1 cellular context compared by ENCODE assay signal in genomic region chr11:130002846-130003716, GRCh38.
A peak's percentile ranks its signal among the peaks of the same experiment; 100 is the strongest.
TF ChIP-seq lines count a peak whose summit lies in the region.

No MANE protein-coding gene starts in this region.

TF ChIP-seq in HepG2, 621 proteins besides CTCF, POLR2A, EP300 and RAD21 (continued from another document and continues in another):
- TF ChIP-seq UBTF (CRISPR knock-in tag; IDR thresholded peaks at IDR 0.05) (peak; percentile 82), KDM1A (CRISPR knock-in tag; IDR thresholded peaks at IDR 0.05) (no peak), ZNF234 (CRISPR knock-in tag; conservative IDR thresholded peaks at IDR 0.05) (peak; percentile 63; the same call in 1 of the 2 replicates), BRD4 (CRISPR knock-in tag; IDR thresholded peaks at IDR 0.05) (peak; percentile 89), ATF1 (CRISPR knock-in tag; IDR thresholded peaks at IDR 0.05) (peak; percentile 84), MIER2 (CRISPR knock-in tag; IDR thresholded peaks at IDR 0.05) (no peak), ZC3H13 (CRISPR knock-in tag; IDR thresholded peaks at IDR 0.05) (peak; percentile 32; the same call in 1 of the 2 replicates), HMG20B (CRISPR knock-in tag; conservative IDR thresholded peaks at IDR 0.05) (0 out of 2 replicates have a peak, but pooled peaks have one; percentile 23), PHF21A (CRISPR knock-in tag; IDR thresholded peaks at IDR 0.05) (peak; percentile 71), ISL2 (CRISPR knock-in tag; IDR thresholded peaks at IDR 0.05) (peak; percentile 45; the same call in 1 of the 2 replicates), ZNF777 (CRISPR knock-in tag; IDR thresholded peaks at IDR 0.05) (peak; percentile 59; the same call in 1 of the 2 replicates), TOPORS (CRISPR knock-in tag; IDR thresholded peaks at IDR 0.05) (peak; percentile 83; the same call in 1 of the 2 replicates), ZNF839 (CRISPR knock-in tag; IDR thresholded peaks at IDR 0.05; ENCODE audit: borderline replicate concordance) (0 out of 2 replicates have a peak, but pooled peaks have one; percentile 43), AGO2 (optimal IDR thresholded peaks at IDR 0.05; ENCODE audit: low read depth, low read length) (peak; percentile 96), ZNF142 (CRISPR knock-in tag; IDR thresholded peaks at IDR 0.05) (peak; percentile 66; the same call in 1 of the 2 replicates), SPEN (CRISPR knock-in tag; IDR thresholded peaks at IDR 0.05; ENCODE audit: low read depth) (peak; percentile 83), ZNF160 (CRISPR knock-in tag; IDR thresholded peaks at IDR 0.05) (peak; percentile 57; the same call in 1 of the 2 replicates), ZNF816 (CRISPR knock-in tag; IDR thresholded peaks at IDR 0.05; ENCODE audit: borderline replicate concordance) (no peak; the same call in 1 of the 2 replicates), ZFP36L2 (CRISPR knock-in tag; IDR thresholded peaks at IDR 0.05) (no peak), SIX4 (CRISPR knock-in tag; IDR thresholded peaks at IDR 0.05) (0 out of 2 replicates have a peak, but pooled peaks have one; percentile 10), ZNF335 (CRISPR knock-in tag; IDR thresholded peaks at IDR 0.05) (peak; percentile 99), ZNF589 (CRISPR knock-in tag; conservative IDR thresholded peaks at IDR 0.05) (no peak), EEA1 (CRISPR knock-in tag; IDR thresholded peaks at IDR 0.05; ENCODE audit: borderline replicate concordance) (peak; percentile 65; the same call in 1 of the 2 replicates), SRF (IDR thresholded peaks at IDR 0.05; ENCODE audit: low read depth, low read length) (no peak), KDM3A (CRISPR knock-in tag; IDR thresholded peaks at IDR 0.05; ENCODE audit: low read depth) (peak; percentile 51; the same call in 1 of the 2 replicates), RFXANK (CRISPR knock-in tag; IDR thresholded peaks at IDR 0.05) (peak; percentile 99), ZNF225 (CRISPR knock-in tag; IDR thresholded peaks at IDR 0.05) (peak; percentile 78; the same call in 1 of the 2 replicates), PCBP1 (IDR thresholded peaks at IDR 0.05; ENCODE audit: borderline replicate concordance, low read depth, low read length) (no peak), HOXA5 (CRISPR knock-in tag; IDR thresholded peaks at IDR 0.05) (peak; percentile 71; the same call in 1 of the 2 replicates), SMAD3 (CRISPR knock-in tag; IDR thresholded peaks at IDR 0.05) (peak; percentile 42), YEATS4 (CRISPR knock-in tag; IDR thresholded peaks at IDR 0.05; ENCODE audit: borderline replicate concordance) (peak; percentile 86), MAZ (IDR thresholded peaks at IDR 0.05; ENCODE audit: borderline replicate concordance, low read depth, low read length) (peak; percentile 73), MAZ (CRISPR knock-in tag; IDR thresholded peaks at IDR 0.05; ENCODE audit: low read depth) (peak; percentile 59), ZNF441 (CRISPR knock-in tag; IDR thresholded peaks at IDR 0.05; ENCODE audit: borderline replicate concordance) (no peak), BRCA1 (CRISPR knock-in tag; IDR thresholded peaks at IDR 0.05) (peak; percentile 81; the same call in 1 of the 2 replicates), ZNF572 (CRISPR knock-in tag; IDR thresholded peaks at IDR 0.05) (no peak), GATA4 (IDR thresholded peaks at IDR 0.05; ENCODE audit: borderline replicate concordance, low read depth) (no peak), ZNF768 (CRISPR knock-in tag; IDR thresholded peaks at IDR 0.05) (peak; percentile 61; the same call in 1 of the 2 replicates), HCFC1 (IDR thresholded peaks at IDR 0.05; ENCODE audit: low read depth, low read length) (no peak; the same call in 1 of the 2 replicates), ZNF773 (CRISPR knock-in tag; IDR thresholded peaks at IDR 0.05; ENCODE audit: borderline replicate concordance) (peak; percentile 69; the same call in 1 of the 2 replicates), ZC3H4 (CRISPR knock-in tag; IDR thresholded peaks at IDR 0.05; ENCODE audit: borderline replicate concordance) (peak; percentile 94), TBP (CRISPR knock-in tag; IDR thresholded peaks at IDR 0.05) (no peak), ZNF552 (CRISPR knock-in tag; IDR thresholded peaks at IDR 0.05; ENCODE audit: borderline replicate concordance) (0 out of 2 replicates have a peak, but pooled peaks have one; percentile 60)
- TF ChIP-seq, protein P1, sequence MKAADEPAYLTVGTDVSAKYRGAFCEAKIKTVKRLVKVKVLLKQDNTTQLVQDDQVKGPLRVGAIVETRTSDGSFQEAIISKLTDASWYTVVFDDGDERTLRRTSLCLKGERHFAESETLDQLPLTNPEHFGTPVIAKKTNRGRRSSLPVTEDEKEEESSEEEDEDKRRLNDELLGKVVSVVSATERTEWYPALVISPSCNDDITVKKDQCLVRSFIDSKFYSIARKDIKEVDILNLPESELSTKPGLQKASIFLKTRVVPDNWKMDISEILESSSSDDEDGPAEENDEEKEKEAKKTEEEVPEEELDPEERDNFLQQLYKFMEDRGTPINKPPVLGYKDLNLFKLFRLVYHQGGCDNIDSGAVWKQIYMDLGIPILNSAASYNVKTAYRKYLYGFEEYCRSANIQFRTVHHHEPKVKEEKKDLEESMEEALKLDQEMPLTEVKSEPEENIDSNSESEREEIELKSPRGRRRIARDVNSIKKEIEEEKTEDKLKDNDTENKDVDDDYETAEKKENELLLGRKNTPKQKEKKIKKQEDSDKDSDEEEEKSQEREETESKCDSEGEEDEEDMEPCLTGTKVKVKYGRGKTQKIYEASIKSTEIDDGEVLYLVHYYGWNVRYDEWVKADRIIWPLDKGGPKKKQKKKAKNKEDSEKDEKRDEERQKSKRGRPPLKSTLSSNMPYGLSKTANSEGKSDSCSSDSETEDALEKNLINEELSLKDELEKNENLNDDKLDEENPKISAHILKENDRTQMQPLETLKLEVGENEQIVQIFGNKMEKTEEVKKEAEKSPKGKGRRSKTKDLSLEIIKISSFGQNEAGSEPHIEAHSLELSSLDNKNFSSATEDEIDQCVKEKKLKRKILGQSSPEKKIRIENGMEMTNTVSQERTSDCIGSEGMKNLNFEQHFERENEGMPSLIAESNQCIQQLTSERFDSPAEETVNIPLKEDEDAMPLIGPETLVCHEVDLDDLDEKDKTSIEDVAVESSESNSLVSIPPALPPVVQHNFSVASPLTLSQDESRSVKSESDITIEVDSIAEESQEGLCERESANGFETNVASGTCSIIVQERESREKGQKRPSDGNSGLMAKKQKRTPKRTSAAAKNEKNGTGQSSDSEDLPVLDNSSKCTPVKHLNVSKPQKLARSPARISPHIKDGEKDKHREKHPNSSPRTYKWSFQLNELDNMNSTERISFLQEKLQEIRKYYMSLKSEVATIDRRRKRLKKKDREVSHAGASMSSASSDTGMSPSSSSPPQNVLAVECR (CRISPR knock-in tag; IDR thresholded peaks at IDR 0.05; ENCODE audit: borderline replicate concordance), result peak; percentile 73; the same call in 1 of the 2 replicates
- TF ChIP-seq, protein P2, sequence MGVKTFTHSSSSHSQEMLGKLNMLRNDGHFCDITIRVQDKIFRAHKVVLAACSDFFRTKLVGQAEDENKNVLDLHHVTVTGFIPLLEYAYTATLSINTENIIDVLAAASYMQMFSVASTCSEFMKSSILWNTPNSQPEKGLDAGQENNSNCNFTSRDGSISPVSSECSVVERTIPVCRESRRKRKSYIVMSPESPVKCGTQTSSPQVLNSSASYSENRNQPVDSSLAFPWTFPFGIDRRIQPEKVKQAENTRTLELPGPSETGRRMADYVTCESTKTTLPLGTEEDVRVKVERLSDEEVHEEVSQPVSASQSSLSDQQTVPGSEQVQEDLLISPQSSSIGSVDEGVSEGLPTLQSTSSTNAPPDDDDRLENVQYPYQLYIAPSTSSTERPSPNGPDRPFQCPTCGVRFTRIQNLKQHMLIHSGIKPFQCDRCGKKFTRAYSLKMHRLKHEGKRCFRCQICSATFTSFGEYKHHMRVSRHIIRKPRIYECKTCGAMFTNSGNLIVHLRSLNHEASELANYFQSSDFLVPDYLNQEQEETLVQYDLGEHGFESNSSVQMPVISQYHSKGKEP (CRISPR knock-in tag; IDR thresholded peaks at IDR 0.05), result no peak
- TF ChIP-seq, protein P3, sequence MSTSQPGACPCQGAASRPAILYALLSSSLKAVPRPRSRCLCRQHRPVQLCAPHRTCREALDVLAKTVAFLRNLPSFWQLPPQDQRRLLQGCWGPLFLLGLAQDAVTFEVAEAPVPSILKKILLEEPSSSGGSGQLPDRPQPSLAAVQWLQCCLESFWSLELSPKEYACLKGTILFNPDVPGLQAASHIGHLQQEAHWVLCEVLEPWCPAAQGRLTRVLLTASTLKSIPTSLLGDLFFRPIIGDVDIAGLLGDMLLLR (CRISPR knock-in tag; IDR thresholded peaks at IDR 0.05), result peak; percentile 82; the same call in 1 of the 2 replicates
- TF ChIP-seq, protein P4, sequence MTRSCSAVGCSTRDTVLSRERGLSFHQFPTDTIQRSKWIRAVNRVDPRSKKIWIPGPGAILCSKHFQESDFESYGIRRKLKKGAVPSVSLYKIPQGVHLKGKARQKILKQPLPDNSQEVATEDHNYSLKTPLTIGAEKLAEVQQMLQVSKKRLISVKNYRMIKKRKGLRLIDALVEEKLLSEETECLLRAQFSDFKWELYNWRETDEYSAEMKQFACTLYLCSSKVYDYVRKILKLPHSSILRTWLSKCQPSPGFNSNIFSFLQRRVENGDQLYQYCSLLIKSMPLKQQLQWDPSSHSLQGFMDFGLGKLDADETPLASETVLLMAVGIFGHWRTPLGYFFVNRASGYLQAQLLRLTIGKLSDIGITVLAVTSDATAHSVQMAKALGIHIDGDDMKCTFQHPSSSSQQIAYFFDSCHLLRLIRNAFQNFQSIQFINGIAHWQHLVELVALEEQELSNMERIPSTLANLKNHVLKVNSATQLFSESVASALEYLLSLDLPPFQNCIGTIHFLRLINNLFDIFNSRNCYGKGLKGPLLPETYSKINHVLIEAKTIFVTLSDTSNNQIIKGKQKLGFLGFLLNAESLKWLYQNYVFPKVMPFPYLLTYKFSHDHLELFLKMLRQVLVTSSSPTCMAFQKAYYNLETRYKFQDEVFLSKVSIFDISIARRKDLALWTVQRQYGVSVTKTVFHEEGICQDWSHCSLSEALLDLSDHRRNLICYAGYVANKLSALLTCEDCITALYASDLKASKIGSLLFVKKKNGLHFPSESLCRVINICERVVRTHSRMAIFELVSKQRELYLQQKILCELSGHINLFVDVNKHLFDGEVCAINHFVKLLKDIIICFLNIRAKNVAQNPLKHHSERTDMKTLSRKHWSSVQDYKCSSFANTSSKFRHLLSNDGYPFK (CRISPR knock-in tag; IDR thresholded peaks at IDR 0.05; ENCODE audit: borderline replicate concordance), result peak; percentile 36; the same call in 1 of the 2 replicates
- TF ChIP-seq, protein P5, sequence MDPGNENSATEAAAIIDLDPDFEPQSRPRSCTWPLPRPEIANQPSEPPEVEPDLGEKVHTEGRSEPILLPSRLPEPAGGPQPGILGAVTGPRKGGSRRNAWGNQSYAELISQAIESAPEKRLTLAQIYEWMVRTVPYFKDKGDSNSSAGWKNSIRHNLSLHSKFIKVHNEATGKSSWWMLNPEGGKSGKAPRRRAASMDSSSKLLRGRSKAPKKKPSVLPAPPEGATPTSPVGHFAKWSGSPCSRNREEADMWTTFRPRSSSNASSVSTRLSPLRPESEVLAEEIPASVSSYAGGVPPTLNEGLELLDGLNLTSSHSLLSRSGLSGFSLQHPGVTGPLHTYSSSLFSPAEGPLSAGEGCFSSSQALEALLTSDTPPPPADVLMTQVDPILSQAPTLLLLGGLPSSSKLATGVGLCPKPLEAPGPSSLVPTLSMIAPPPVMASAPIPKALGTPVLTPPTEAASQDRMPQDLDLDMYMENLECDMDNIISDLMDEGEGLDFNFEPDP (CRISPR knock-in tag; conservative IDR thresholded peaks at IDR 0.05), result no peak
